In the genomic region with DNA sequence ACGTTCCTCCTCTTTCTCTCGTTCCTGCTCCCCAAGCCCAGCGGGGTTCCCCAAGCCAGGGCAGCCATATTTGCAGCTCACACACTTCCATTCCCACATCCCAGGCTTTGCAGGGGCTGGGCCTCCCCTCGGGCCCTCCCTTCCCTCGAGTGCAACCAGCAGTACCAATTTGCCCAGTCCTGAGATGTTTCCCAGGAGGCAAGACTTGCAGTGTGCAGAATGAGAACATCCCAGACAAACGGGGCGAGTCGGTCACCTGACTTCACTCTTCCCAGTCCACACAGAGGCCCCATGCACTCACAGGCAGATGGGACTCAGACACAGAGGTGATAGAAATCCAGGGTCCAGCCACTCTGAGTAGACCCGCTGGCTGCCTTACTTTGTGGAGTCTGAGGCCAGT, we compare ENCODE assay signal across 12 cellular contexts.
"Had no signal": no experiment of that assay in that cellular context is flagged by ENCODE, and none has a peak within 500 bp of the region (broad histone marks: within the 10 kb centered on the region; RNA-seq: fewer than 3 reads in every experiment).

No MANE protein-coding gene starts in this region.

- H3K9ac ChIP-seq: parathyroid adenoma had no signal

- H3K4me1 ChIP-seq: esophagus squamous epithelium, upper lobe of right lung had no signal

- H2AFZ ChIP-seq: parathyroid adenoma had no signal

- H3K9me3 ChIP-seq: esophagus squamous epithelium, upper lobe of right lung had no signal

- H3K27ac ChIP-seq: cardiac muscle cell, esophagus squamous epithelium, parathyroid adenoma, upper lobe of right lung, WERI-Rb-1 had no signal

- H3K36me3 ChIP-seq: cardiac muscle cell, esophagus squamous epithelium, upper lobe of right lung, WERI-Rb-1 had no signal

- ATAC-seq: upper lobe of right lung had no signal

- H3K79me2 ChIP-seq: parathyroid adenoma had no signal

- DNase-seq: activated CD4-positive, alpha-beta T cell treated with anti-CD3 and anti-CD28 coated beads for 1 hour; dermis blood vessel endothelial cell; effector memory CD4-positive, alpha-beta T cell; esophagus squamous epithelium; hippocampal formation; stimulated activated naive CD4-positive, alpha-beta T cell; T-helper 2 cell; upper lobe of right lung; WERI-Rb-1 had no signal

- FAIRE-seq: keratinocyte had no signal

- H3K4me3 ChIP-seq: cardiac muscle cell, esophagus squamous epithelium, upper lobe of right lung had no signal

- H3K27me3 ChIP-seq: cardiac muscle cell, upper lobe of right lung had no signal
